Comparison of ENCODE assay signal across 8 cellular contexts in the genomic region with DNA sequence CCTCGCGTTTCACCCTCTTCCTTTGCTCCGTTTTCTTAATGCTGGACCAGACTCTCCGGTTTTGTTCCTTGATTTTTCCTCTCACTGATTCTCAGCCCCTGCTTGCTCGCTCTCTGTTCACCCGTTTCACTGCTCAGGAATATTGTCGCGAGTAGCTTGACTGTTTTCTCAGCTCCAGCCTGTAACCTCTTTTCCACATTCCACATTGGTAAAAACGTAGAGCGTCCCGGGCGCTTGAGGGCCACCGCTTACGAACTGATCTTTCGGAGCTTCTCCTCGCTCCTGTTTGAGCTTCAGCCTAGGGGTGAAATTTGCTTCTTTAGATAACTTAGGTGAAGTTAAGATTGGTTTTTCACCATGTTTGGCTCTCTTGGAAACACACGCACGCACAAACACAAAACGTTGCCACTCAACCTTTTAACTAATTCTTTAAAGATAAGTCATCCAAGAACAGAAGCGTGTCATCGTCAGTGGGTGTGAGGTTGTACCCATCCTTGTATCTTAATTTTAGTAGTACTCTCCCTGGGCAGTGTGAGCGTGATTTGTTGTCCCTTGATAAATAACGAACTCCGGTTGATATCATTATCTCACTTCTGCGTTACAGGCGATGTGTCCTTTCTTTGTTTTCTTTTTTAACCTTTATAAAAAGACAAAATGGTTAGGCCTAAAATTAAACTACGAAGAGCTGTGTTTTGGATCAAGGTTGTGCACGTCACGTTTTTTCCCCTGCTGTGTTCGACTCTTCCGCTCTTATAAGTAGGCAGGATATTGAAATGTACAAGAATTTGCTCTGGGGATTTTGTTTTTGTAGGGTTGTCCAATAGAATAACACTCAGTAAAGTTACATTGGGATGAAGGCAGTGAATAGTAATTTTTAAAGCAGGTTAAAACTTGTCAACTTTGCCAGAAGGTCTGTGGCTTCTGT. TPM values are rescaled to one million over a fixed set of nuclear protein-coding genes. Genes with fewer than 3 reads are reported as not detected.
DNase-seq lines count a peak whose midpoint lies in the region; ATAC-seq, FAIRE-seq and TF ChIP-seq lines count a peak whose summit lies in the region.

No MANE protein-coding gene starts in this region.

- H3K27me3 Mint-ChIP-seq in astrocyte (ENCODE audit: low read depth, unreplicated experiment), result no peaks in the 10 kb centered on the region

- H3K27ac ChIP-seq in astrocyte (ENCODE audit: low read depth, low read length) (peak overlapping the region; percentile 95), hepatocyte (peak overlapping the region; percentile 99)

- no peaks in the 10 kb centered on the region for H3K9me3 Mint-ChIP-seq in astrocyte (ENCODE audit: unreplicated experiment)

- ATAC-seq in HG03095 (IDR thresholded peaks at IDR 0.05; ENCODE audit: unreplicated experiment) (peak; percentile 4), GM18909 (IDR thresholded peaks at IDR 0.05; ENCODE audit: poor library complexity, unreplicated experiment) (no peak), HG03039 (IDR thresholded peaks at IDR 0.05; ENCODE audit: unreplicated experiment) (no peak)

- DNase-seq in GM04504 (ENCODE audit: low read depth), result peak; percentile 19
- peak; percentile 57 for DNase-seq in RCC 7860 (ENCODE audit: low spot score)
- DNase-seq in astrocyte (ENCODE audit: low read depth), result peak; percentile 48
- peak; percentile 45 for DNase-seq in hepatocyte (ENCODE audit: low spot score)
- peak; percentile 53 for DNase-seq in putamen (ENCODE audit: low spot score)

- H3K79me2 ChIP-seq in astrocyte (ENCODE audit: insufficient read depth, low read length), result peaks cover 60% of the 10 kb centered on the region
- H3K79me2 ChIP-seq in hepatocyte, result peaks cover 52% of the 10 kb centered on the region

- no peaks in the 10 kb centered on the region for H3K36me3 ChIP-seq in astrocyte (ENCODE audit: insufficient read depth, low read length)
- H3K36me3 ChIP-seq in hepatocyte (replicated peaks; ENCODE audit: insufficient read depth, low read depth), result no peaks in the 10 kb centered on the region

- H3K4me3 Mint-ChIP-seq in astrocyte (ENCODE audit: unreplicated experiment), result peak overlapping the region; percentile 100

- H3K9ac ChIP-seq in astrocyte (ENCODE audit: low read length), result peak overlapping the region; percentile 98

- H3K27ac Mint-ChIP-seq in astrocyte (ENCODE audit: unreplicated experiment), result peak overlapping the region; percentile 99

- peak overlapping the region; percentile 98 for H3K4me3 ChIP-seq in astrocyte (ENCODE audit: insufficient read depth, low read depth, low read length)
- H3K4me3 ChIP-seq in hepatocyte, result peak overlapping the region; percentile 76

- H4K20me1 ChIP-seq in astrocyte (ENCODE audit: insufficient read depth, low read length) (peaks cover 49% of the 10 kb centered on the region), hepatocyte (ENCODE audit: insufficient read depth, poor library complexity, severe bottlenecking) (peaks cover 26% of the 10 kb centered on the region)

- H3K9me3 ChIP-seq in astrocyte (ENCODE audit: insufficient read depth, low read depth, low read length) (no peaks in the 10 kb centered on the region), hepatocyte (ENCODE audit: low read depth) (no peaks in the 10 kb centered on the region)

- no peak for TF ChIP-seq CTCF in astrocyte (IDR thresholded peaks at IDR 0.05; ENCODE audit: insufficient read depth, low read depth, low read length)
- no peak for TF ChIP-seq CTCF in hepatocyte (IDR thresholded peaks at IDR 0.05; ENCODE audit: poor library complexity)

- FAIRE-seq in RCC 7860 (lab: Jason Lieb, UNC) (no peak), astrocyte (lab: Jason Lieb, UNC) (peak; percentile 20)

- H3K4me1 Mint-ChIP-seq in astrocyte (ENCODE audit: low read depth, unreplicated experiment), result peaks cover 3% of the 10 kb centered on the region

- WGBS in hepatocyte (ENCODE audit: low lambda C conversion rate, missing lambda C conversion rate), result 2% methylated on average over 29 of the region's 31 CpGs

- H3K4me2 ChIP-seq in astrocyte (ENCODE audit: low read length) (peak overlapping the region; percentile 83), hepatocyte (peak overlapping the region; percentile 75)

- peaks cover 5% of the 10 kb centered on the region for H3K36me3 Mint-ChIP-seq in astrocyte (ENCODE audit: low read depth, unreplicated experiment)

- H3K4me1 ChIP-seq in astrocyte (ENCODE audit: insufficient read depth, low read length) (peaks cover 8% of the 10 kb centered on the region), hepatocyte (ENCODE audit: insufficient read depth) (no peaks in the 10 kb centered on the region)

- no peaks in the 10 kb centered on the region for H3K27me3 ChIP-seq in astrocyte (ENCODE audit: insufficient read depth, low read length)
- no peaks in the 10 kb centered on the region for H3K27me3 ChIP-seq in hepatocyte

- H2AFZ ChIP-seq in astrocyte (ENCODE audit: low read depth, low read length), result peak overlapping the region; percentile 59
- peak overlapping the region; percentile 77 for H2AFZ ChIP-seq in hepatocyte

- no peaks in the 10 kb centered on the region for H3K9me2 ChIP-seq in hepatocyte (replicated peaks; ENCODE audit: insufficient read depth)

RNA-seq across cellular contexts. Expression of gene PAK2, which starts 1.1 kb away (rescaled TPM):
- total RNA-seq in astrocyte, result 112 and 124 TPM in 2 replicates
- 50.9 and 51.5 TPM in 2 replicates for total RNA-seq in hepatocyte
- polyA plus RNA-seq in hepatocyte, result 25.6 and 26.5 TPM in 2 replicates

RNA-seq across cellular contexts. Expression of gene PIGX, which starts 28.6 kb away (rescaled TPM):
- total RNA-seq in astrocyte (13.9 and 18.9 TPM in 2 replicates), hepatocyte (24.9 and 31.6 TPM in 2 replicates)
- polyA plus RNA-seq in hepatocyte, result 33.5 and 36.7 TPM in 2 replicates

RNA-seq across cellular contexts. Expression of gene CEP19, which starts 28.7 kb away (rescaled TPM):
- 2.8 and 3.3 TPM in 2 replicates for total RNA-seq in astrocyte
- 3.2 and 3.8 TPM in 2 replicates for total RNA-seq in hepatocyte
- 4.6 and 6.0 TPM in 2 replicates for polyA plus RNA-seq in hepatocyte
